ENCODE assay signal across 23 cellular contexts in genomic region chr17:20293501-20293900, GRCh38.
"Had no signal": no experiment of that assay in that cellular context is flagged by ENCODE, and none has a peak within 500 bp of the region (broad histone marks: within the 10 kb centered on the region; RNA-seq: fewer than 3 reads in every experiment).

No MANE protein-coding gene starts in this region.

- H3K4me1 Mint-ChIP-seq: T-cell had no signal

- H3K4me3 ChIP-seq: MG63 had no signal

- H3K9me3 Mint-ChIP-seq: T-cell had no signal

- H3K27me3 Mint-ChIP-seq: T-cell had no signal

- H3K9me3 ChIP-seq: SK-N-SH had no signal

- H3K4me3 Mint-ChIP-seq: T-cell had no signal

- H3K27ac Mint-ChIP-seq: T-cell had no signal

- ATAC-seq: HepG2, T-cell had no signal

- H3K36me3 ChIP-seq: MG63 had no signal

- DNase-seq: IMR-90, Karpas-422, KG1, MG63, NCI-H1092, NCI-H1105 treated with DMSO at 0.1 percent for 48 hours, NCI-H1417 treated with DMSO at 0.1 percent for 48 hours, NCI-H146, NCI-H1694 treated with DMSO at 0.1 percent for 48 hours, NCI-H1930, NCI-H2081, NCI-H2107, NCI-H2227 treated with DMSO at 0.1 percent for 48 hours, NCI-H510A, NCI-H524 treated with DMSO at 0.1 percent for 48 hours, NCI-H69, NCI-H774, RPMI8226, SHP77, SK-N-SH, SW 1271, T-cell had no signal
